In the genomic region with DNA sequence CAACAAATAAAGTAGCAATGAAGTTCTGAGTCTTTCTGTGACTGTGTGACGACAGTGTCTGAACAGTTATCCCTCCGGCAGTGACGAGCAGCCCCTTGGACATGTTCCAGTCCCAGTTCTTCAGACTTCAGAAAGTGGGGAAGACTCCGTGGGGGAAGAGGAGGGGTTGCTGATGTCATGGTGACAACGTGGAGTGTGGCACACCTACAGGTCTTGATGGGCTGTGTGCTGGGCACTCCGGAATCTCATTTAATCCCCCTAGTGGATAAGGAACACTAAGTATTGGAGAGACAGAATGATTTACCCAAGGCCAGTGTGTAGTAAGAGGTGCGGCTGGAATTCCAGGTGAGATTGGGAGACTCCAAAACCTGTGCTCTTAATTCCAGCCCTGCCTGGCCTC, we compare ENCODE assay signal across 1 cellular context.
TF ChIP-seq lines count a peak whose summit lies in the region.

No MANE protein-coding gene starts in this region.

TF ChIP-seq in IMR-90, 13 proteins besides CTCF, POLR2A, EP300 and RAD21:
- TF ChIP-seq CHD1 (IDR thresholded peaks at IDR 0.05; ENCODE audit: low read depth, low read length) = no peak
- TF ChIP-seq, protein P1, sequence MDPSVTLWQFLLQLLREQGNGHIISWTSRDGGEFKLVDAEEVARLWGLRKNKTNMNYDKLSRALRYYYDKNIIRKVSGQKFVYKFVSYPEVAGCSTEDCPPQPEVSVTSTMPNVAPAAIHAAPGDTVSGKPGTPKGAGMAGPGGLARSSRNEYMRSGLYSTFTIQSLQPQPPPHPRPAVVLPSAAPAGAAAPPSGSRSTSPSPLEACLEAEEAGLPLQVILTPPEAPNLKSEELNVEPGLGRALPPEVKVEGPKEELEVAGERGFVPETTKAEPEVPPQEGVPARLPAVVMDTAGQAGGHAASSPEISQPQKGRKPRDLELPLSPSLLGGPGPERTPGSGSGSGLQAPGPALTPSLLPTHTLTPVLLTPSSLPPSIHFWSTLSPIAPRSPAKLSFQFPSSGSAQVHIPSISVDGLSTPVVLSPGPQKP (IDR thresholded peaks at IDR 0.05; ENCODE audit: borderline replicate concordance, low read depth, low read length) = no peak
- TF ChIP-seq MAFK (IDR thresholded peaks at IDR 0.05; ENCODE audit: low read depth, low read length) = no peak
- TF ChIP-seq SMC3 (IDR thresholded peaks at IDR 0.05; ENCODE audit: low read depth, low read length) = no peak
- TF ChIP-seq RFX5 (IDR thresholded peaks at IDR 0.05; ENCODE audit: low read depth, low read length) = no peak
- TF ChIP-seq, protein P2, sequence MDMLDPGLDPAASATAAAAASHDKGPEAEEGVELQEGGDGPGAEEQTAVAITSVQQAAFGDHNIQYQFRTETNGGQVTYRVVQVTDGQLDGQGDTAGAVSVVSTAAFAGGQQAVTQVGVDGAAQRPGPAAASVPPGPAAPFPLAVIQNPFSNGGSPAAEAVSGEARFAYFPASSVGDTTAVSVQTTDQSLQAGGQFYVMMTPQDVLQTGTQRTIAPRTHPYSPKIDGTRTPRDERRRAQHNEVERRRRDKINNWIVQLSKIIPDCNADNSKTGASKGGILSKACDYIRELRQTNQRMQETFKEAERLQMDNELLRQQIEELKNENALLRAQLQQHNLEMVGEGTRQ (IDR thresholded peaks at IDR 0.05; ENCODE audit: low read depth, low read length) = no peak
- TF ChIP-seq FOS (IDR thresholded peaks at IDR 0.05; ENCODE audit: low read depth, low read length) = no peak
- TF ChIP-seq MAZ (IDR thresholded peaks at IDR 0.05; ENCODE audit: borderline replicate concordance, low read depth, low read length) = no peak
- TF ChIP-seq MXI1 (IDR thresholded peaks at IDR 0.05; ENCODE audit: borderline replicate concordance, low read depth, low read length) = no peak
- no peak for TF ChIP-seq RCOR1 (IDR thresholded peaks at IDR 0.05; ENCODE audit: insufficient replicate concordance, low read length)
- no peak; the same call in 1 of the 2 replicates for TF ChIP-seq NFE2L2 (IDR thresholded peaks at IDR 0.05; ENCODE audit: low read depth, low read length)
- no peak for TF ChIP-seq BHLHE40 (IDR thresholded peaks at IDR 0.05; ENCODE audit: low read depth, low read length)
- no peak for TF ChIP-seq CEBPB (IDR thresholded peaks at IDR 0.05; ENCODE audit: low read depth, low read length)
